In genomic region chr1:156129687-156130577, GRCh38 we compare ENCODE assay signal across 8 cellular contexts. TPM values are rescaled to one million over a fixed set of nuclear protein-coding genes. Genes with fewer than 3 reads are reported as not detected.
A peak's percentile ranks its signal among the peaks of the same experiment; 100 is the strongest.
DNase-seq lines count a peak whose midpoint lies in the region; ATAC-seq, FAIRE-seq and TF ChIP-seq lines count a peak whose summit lies in the region.

No MANE protein-coding gene starts in this region.

- H3K9me3 Mint-ChIP-seq in WTC11: no peaks in the 10 kb centered on the region

- H3K27ac ChIP-seq in caudate nucleus (ENCODE audit: low read depth, low read length) (peak overlapping the region; percentile 77), keratinocyte (ENCODE audit: control insufficient read depth, insufficient read depth, low read length) (peak overlapping the region; percentile 97)

- no peaks in the 10 kb centered on the region; the same call in 1 of the 2 replicates for H3K27me3 Mint-ChIP-seq in WTC11 (ENCODE audit: low read depth)

- H3K27ac Mint-ChIP-seq in WTC11: peak overlapping the region; percentile 96

- no peak overlapping the region for H2AFZ ChIP-seq in keratinocyte (ENCODE audit: control insufficient read depth, low read length)

- H3K36me3 ChIP-seq in keratinocyte (ENCODE audit: control insufficient read depth in 2 of 2, extremely low read depth in 1 of 2, insufficient read depth in 2 of 2, low read length in 2 of 2): peaks cover 29 to 46% of the 10 kb centered on the region in 2 experiments

- no peak overlapping the region for H3K4me3 Mint-ChIP-seq in WTC11

- H3K4me1 Mint-ChIP-seq in WTC11: peaks cover 29% of the 10 kb centered on the region

- peak; percentile 92 for ATAC-seq in WTC11

- CTCF ChIA-PET in WTC11 (lab: Charles Lee): interaction anchor here (0.6 to 28.0 kb wide), 54 partner anchors 8 to 276 kb away, joined by 3 to 1176 read pairs (median 4); partner anchors contain the start of genes ARHGEF2, BGLAP, KHDC4 and LAMTOR2

- H3K4me3 ChIP-seq in keratinocyte (ENCODE audit: control insufficient read depth in 2 of 3, extremely low read depth in 1 of 3, insufficient read depth in 2 of 3, low read depth in 1 of 3, low read length in 3 of 3): peak overlapping the region in 2 of 3 experiments; percentile 1 to 35

- H3K9me3 ChIP-seq in keratinocyte (ENCODE audit: control insufficient read depth, low read depth, low read length): no peaks in the 10 kb centered on the region

- H3K36me3 Mint-ChIP-seq in WTC11: peaks cover 6% of the 10 kb centered on the region

- POLR2A ChIA-PET in WTC11 (lab: Charles Lee): interaction anchor here (0.8 to 2.7 kb wide), 9 partner anchors 14 to 152 kb away, joined by 3 to 24 read pairs (median 4); partner anchors contain the start of genes ARHGEF2, MEX3A and RAB25

- peaks cover 8% of the 10 kb centered on the region for H4K20me1 ChIP-seq in keratinocyte (ENCODE audit: control insufficient read depth, extremely low read depth, insufficient read depth, low read length)

- DNase-seq in SIG-M5 treated with dmso at 0.1 percent for 504 hours (lab: John Stamatoyannopoulos, UW; ENCODE audit: unreplicated experiment) (peak; percentile 83), SIG-M5 (lab: John Stamatoyannopoulos, UW) (no peak), NCI-H2107 (lab: John Stamatoyannopoulos, UW) (peak; percentile 67), WTC11 (ENCODE audit: low spot score) (peak; percentile 94), caudate nucleus (lab: John Stamatoyannopoulos, UW) (peak in 51 of 61 donors; percentile 18 to 76 (median 44)), keratinocyte (ENCODE audit: low read depth, low spot score) (peak; percentile 95), globus pallidus (ENCODE audit: low spot score) (no peak)
- DNase-seq in stimulated activated CD4-positive, alpha-beta T cell treated with anti-CD3 and anti-CD28 coated beads, Interleukin-12 subunit alpha, Interleukin-12 subunit beta, amount 100 ng/mL, for 4 hours: peak; percentile 80

- peak overlapping the region; percentile 75 for H3K4me2 ChIP-seq in keratinocyte (ENCODE audit: control insufficient read depth, extremely low read depth, insufficient read depth, low read depth, low read length)

- FAIRE-seq in keratinocyte (lab: Jason Lieb, UNC): peak; percentile 90

- peaks cover 55% of the 10 kb centered on the region for H3K4me1 ChIP-seq in keratinocyte (ENCODE audit: control insufficient read depth, extremely low read depth, insufficient read depth, low read length)

- H3K79me2 ChIP-seq in keratinocyte (ENCODE audit: control insufficient read depth, insufficient read depth, low read length): peaks cover 70% of the 10 kb centered on the region

- no peaks in the 10 kb centered on the region for H3K9me1 ChIP-seq in keratinocyte (ENCODE audit: control insufficient read depth, extremely low read depth, insufficient read depth, low read length)

- H3K9ac ChIP-seq in keratinocyte (ENCODE audit: control insufficient read depth, extremely low read depth, insufficient read depth, low read length): peak overlapping the region; percentile 80

- TF ChIP-seq CTCF in WTC11 (IDR thresholded peaks at IDR 0.05) (peak; percentile 93), keratinocyte (optimal IDR thresholded peaks at IDR 0.05 in 1 of 3, IDR thresholded peaks at IDR 0.05 in 1 of 3, conservative IDR thresholded peaks at IDR 0.05 in 1 of 3; ENCODE audit: extremely low read depth in 1 of 3, insufficient read depth in 2 of 3, low read length in 3 of 3) (peak; percentile 96 to 98 (median 97))

- dilution Hi-C loops in keratinocyte (cut with MboI; ENCODE audit: extremely low pct_ligation_motif_present, low sequenced_read_pairs): no loop called here

- no peaks in the 10 kb centered on the region for H3K27me3 ChIP-seq in keratinocyte (ENCODE audit: control insufficient read depth, extremely low read depth, insufficient read depth, low read length)

TF ChIP-seq in WTC11, 78 proteins besides CTCF, POLR2A, EP300 and RAD21:
- TF ChIP-seq, protein P1, sequence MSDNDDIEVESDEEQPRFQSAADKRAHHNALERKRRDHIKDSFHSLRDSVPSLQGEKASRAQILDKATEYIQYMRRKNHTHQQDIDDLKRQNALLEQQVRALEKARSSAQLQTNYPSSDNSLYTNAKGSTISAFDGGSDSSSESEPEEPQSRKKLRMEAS (CRISPR knock-in tag; IDR thresholded peaks at IDR 0.05): peak; percentile 65
- TF ChIP-seq JUN (CRISPR knock-in tag; IDR thresholded peaks at IDR 0.05): peak; percentile 30; the same call in 1 of the 2 replicates
- no peak for TF ChIP-seq TP53 (CRISPR knock-in tag; IDR thresholded peaks at IDR 0.05)
- TF ChIP-seq ZNF423 (CRISPR knock-in tag; IDR thresholded peaks at IDR 0.05): 0 out of 2 replicates have a peak, but pooled peaks have one; percentile 12
- TF ChIP-seq ZNF317 (CRISPR knock-in tag; IDR thresholded peaks at IDR 0.05; ENCODE audit: borderline replicate concordance, low read depth): no peak
- TF ChIP-seq SMAD4 (CRISPR knock-in tag; IDR thresholded peaks at IDR 0.05): no peak
- TF ChIP-seq ZBTB43 (CRISPR knock-in tag; IDR thresholded peaks at IDR 0.05): no peak
- no peak for TF ChIP-seq IRF2 (CRISPR knock-in tag; IDR thresholded peaks at IDR 0.05; ENCODE audit: borderline replicate concordance, low read depth)
- TF ChIP-seq NFATC4 (CRISPR knock-in tag; IDR thresholded peaks at IDR 0.05): no peak
- peak; percentile 91; the same call in 1 of the 2 replicates for TF ChIP-seq TEAD1 (CRISPR knock-in tag; IDR thresholded peaks at IDR 0.05)
- 0 out of 2 replicates have a peak, but pooled peaks have one; percentile 13 for TF ChIP-seq GABPB1 (CRISPR knock-in tag; IDR thresholded peaks at IDR 0.05)
- TF ChIP-seq, protein P2, sequence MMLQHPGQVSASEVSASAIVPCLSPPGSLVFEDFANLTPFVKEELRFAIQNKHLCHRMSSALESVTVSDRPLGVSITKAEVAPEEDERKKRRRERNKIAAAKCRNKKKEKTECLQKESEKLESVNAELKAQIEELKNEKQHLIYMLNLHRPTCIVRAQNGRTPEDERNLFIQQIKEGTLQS (CRISPR knock-in tag; conservative IDR thresholded peaks at IDR 0.05): peak; percentile 74; the same call in 1 of the 2 replicates
- TF ChIP-seq ZNF219 (CRISPR knock-in tag; IDR thresholded peaks at IDR 0.05; ENCODE audit: borderline replicate concordance): no peak
- TF ChIP-seq ZSCAN18 (CRISPR knock-in tag; IDR thresholded peaks at IDR 0.05): no peak
- TF ChIP-seq NFE2L1 (CRISPR knock-in tag; IDR thresholded peaks at IDR 0.05): peak; percentile 71; the same call in 1 of the 2 replicates
- TF ChIP-seq SP1 (CRISPR knock-in tag; conservative IDR thresholded peaks at IDR 0.05): 0 out of 2 replicates have a peak, but pooled peaks have one; percentile 45
- peak; percentile 99 for TF ChIP-seq ZNF416 (CRISPR knock-in tag; IDR thresholded peaks at IDR 0.05)

RNA-seq across cellular contexts. Expression of gene LMNA, which starts 15.4 kb away (rescaled TPM):
- total RNA-seq in WTC11 (2021): 40.7 to 68.8 TPM (median 46.2 TPM) in 3 replicates
- polyA plus RNA-seq in keratinocyte: 368 to 551 TPM (median 444 TPM) in 3 replicates
- 222 TPM for polyA plus RNA-seq in keratinocyte (2011; ENCODE audit: low read depth)
- polyA plus RNA-seq in keratinocyte (2011; cell fraction: cytosol; rRNA removed): 159 and 403 TPM in 2 replicates
- polyA plus RNA-seq in keratinocyte (2011; cell fraction: nucleus; rRNA removed): 626 and 729 TPM in 2 replicates
- 224 and 699 TPM in 2 replicates for polyA plus RNA-seq in keratinocyte (2012; ENCODE audit: low replicate concordance)
- 328 to 615 TPM (median 504 TPM) in 3 replicates for polyA minus RNA-seq in keratinocyte
- 757 TPM for polyA minus RNA-seq in keratinocyte (2011; cell fraction: cytosol; rRNA and poly(A)+ RNA removed)
- polyA minus RNA-seq in keratinocyte (2011; cell fraction: nucleus; rRNA and poly(A)+ RNA removed): 433 and 457 TPM in 2 replicates

RNA-seq across cellular contexts. Expression of gene SEMA4A, which starts 23.5 kb away (rescaled TPM):
- 6.9 to 12.4 TPM (median 8.7 TPM) in 3 replicates for total RNA-seq in WTC11 (2021)
- polyA plus RNA-seq in keratinocyte: 5.7 to 11.0 TPM (median 7.9 TPM) in 3 replicates
- polyA plus RNA-seq in keratinocyte (2011; ENCODE audit: low read depth): 2.6 TPM
- 6.8 and 8.9 TPM in 2 replicates for polyA plus RNA-seq in keratinocyte (2011; cell fraction: cytosol; rRNA removed)
- polyA plus RNA-seq in keratinocyte (2011; cell fraction: nucleus; rRNA removed): 8.0 and 11.0 TPM in 2 replicates
- polyA plus RNA-seq in keratinocyte (2012; ENCODE audit: low replicate concordance): 9.5 and 9.9 TPM in 2 replicates
- polyA minus RNA-seq in keratinocyte: 12.9 to 22.9 TPM (median 13.7 TPM) in 3 replicates
- 6.1 TPM for polyA minus RNA-seq in keratinocyte (2011; cell fraction: cytosol; rRNA and poly(A)+ RNA removed)
- 5.4 and 10.0 TPM in 2 replicates for polyA minus RNA-seq in keratinocyte (2011; cell fraction: nucleus; rRNA and poly(A)+ RNA removed)

RNA-seq across cellular contexts. Expression of gene MEX3A, which starts 47.7 kb away (rescaled TPM):
- 66.3 to 79.1 TPM (median 70.6 TPM) in 3 replicates for total RNA-seq in WTC11 (2021)
- polyA plus RNA-seq in keratinocyte: 1.1 to 2.0 TPM (median 1.5 TPM) in 3 replicates
- polyA plus RNA-seq in keratinocyte (2011; ENCODE audit: low read depth): 0.75 TPM
- 0.83 and 1.5 TPM in 2 replicates for polyA plus RNA-seq in keratinocyte (2011; cell fraction: cytosol; rRNA removed)
- polyA plus RNA-seq in keratinocyte (2011; cell fraction: nucleus; rRNA removed): 2.9 and 4.1 TPM in 2 replicates
- 1.1 and 2.1 TPM in 2 replicates for polyA plus RNA-seq in keratinocyte (2012; ENCODE audit: low replicate concordance)
- polyA minus RNA-seq in keratinocyte: 1.1 to 4.3 TPM (median 1.7 TPM) in 3 replicates
- polyA minus RNA-seq in keratinocyte (2011; cell fraction: cytosol; rRNA and poly(A)+ RNA removed): 0.96 TPM
- 2.6 and 3.1 TPM in 2 replicates for polyA minus RNA-seq in keratinocyte (2011; cell fraction: nucleus; rRNA and poly(A)+ RNA removed)

Comparison
In these comparisons a context has a peak if more than half of its experiments do, and no peak if none do; other contexts are left out.
1. DNase-seq: peak in SIG-M5 treated with dmso at 0.1 percent for 504 hours (single experiment), NCI-H2107 (single experiment), WTC11 (single experiment), caudate nucleus (51 of 61), keratinocyte (single experiment) and stimulated activated CD4-positive, alpha-beta T cell treated with anti-CD3 and anti-CD28 coated beads, Interleukin-12 subunit alpha, Interleukin-12 subunit beta, amount 100 ng/mL, for 4 hours (single experiment); none in SIG-M5 (single experiment) and globus pallidus (single experiment).